In the genomic region with DNA sequence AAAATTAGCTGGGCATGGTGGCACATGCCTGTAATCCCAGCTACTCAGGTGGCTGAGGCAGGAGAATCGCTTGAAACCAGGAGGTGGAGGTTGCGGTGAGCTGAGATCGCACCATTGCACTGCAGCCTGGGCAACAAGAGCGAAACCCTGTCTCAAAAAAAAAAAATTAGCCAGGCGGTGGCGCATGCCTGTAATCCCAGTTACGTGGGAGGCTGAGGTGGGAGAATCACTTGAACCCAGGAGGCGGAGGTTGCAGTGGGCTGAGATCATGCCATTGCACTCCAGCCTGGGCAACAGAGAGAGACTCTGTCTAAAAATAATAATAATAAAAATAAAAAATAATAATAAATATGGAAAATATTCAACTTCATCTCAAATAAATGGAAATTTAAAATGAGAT, we compare ENCODE assay signal across 4 cellular contexts. TPM values are rescaled to one million over a fixed set of nuclear protein-coding genes. Genes with fewer than 3 reads are reported as not detected.
"Had no signal": no experiment of that assay in that cellular context is flagged by ENCODE, and none has a peak within 500 bp of the region (broad histone marks: within the 10 kb centered on the region; RNA-seq: fewer than 3 reads in every experiment).

No MANE protein-coding gene starts in this region.

RNA-seq across cellular contexts. Expression of gene MYOZ1, which starts 24.1 kb away (rescaled TPM):
- total RNA-seq: LHCN-M2, MCF 10A, NCI-H460 had no signal

RNA-seq across cellular contexts. Expression of gene SYNPO2L, which starts 38.7 kb away (rescaled TPM):
- total RNA-seq: M059J, MCF 10A, NCI-H460 had no signal
